In genomic region chr2:9897331-9897737, GRCh38 we compare ENCODE assay signal across 8 cellular contexts. TPM values are rescaled to one million over a fixed set of nuclear protein-coding genes. Genes with fewer than 3 reads are reported as not detected.
DNase-seq lines count a peak whose midpoint lies in the region; ATAC-seq and TF ChIP-seq lines count a peak whose summit lies in the region.

No MANE protein-coding gene starts in this region.

- H3K27me3 ChIP-seq in CD4-positive, CD25-positive, alpha-beta regulatory T cell (ENCODE audit: control insufficient read depth, insufficient read depth, low read length), result no peaks in the 10 kb centered on the region
- H3K27me3 ChIP-seq in GM23248 (replicated peaks; ENCODE audit: insufficient read depth), result no peaks in the 10 kb centered on the region
- H3K27me3 ChIP-seq in PC-3 (ENCODE audit: low read length), result no peaks in the 10 kb centered on the region
- H3K27me3 ChIP-seq in tibial nerve, result no peaks in the 10 kb centered on the region

- no TSS peak for BruUV-seq in PC-3 (replicated peaks; lab: Mats Ljungman, UMichigan)

- H3K79me2 ChIP-seq in GM23248 (ENCODE audit: insufficient read depth) (no peaks in the 10 kb centered on the region; the same call in 1 of the 2 replicates), PC-3 (ENCODE audit: low read length) (no peaks in the 10 kb centered on the region)

- 0 to 3% methylated on average over 3 of the region's 3 CpGs for WGBS in GM23248 (ENCODE audit: low coverage in 1 of 2, low lambda C conversion rate in 2 of 2, missing lambda C conversion rate in 2 of 2), 2 experiments
- 8 to 19% methylated on average over 3 of the region's 3 CpGs for WGBS in tibial nerve, 2 donors

- no peak for ATAC-seq in CD4-positive, CD25-positive, alpha-beta regulatory T cell (ENCODE audit: low read depth in 2 of 2)
- peak; percentile 93 for ATAC-seq in PC-3
- no peak for ATAC-seq in central memory CD8-positive, alpha-beta T cell (replicated peaks; ENCODE audit: extremely low read depth, poor library complexity, severe bottlenecking)
- ATAC-seq in GM21360 (IDR thresholded peaks at IDR 0.05; ENCODE audit: unreplicated experiment), result no peak

- H3F3A ChIP-seq in GM23248 (ENCODE audit: insufficient read depth) (peaks cover 20% of the 10 kb centered on the region), PC-3 (ENCODE audit: low read length, unreplicated experiment) (peaks cover 4% of the 10 kb centered on the region)

- no peaks in the 10 kb centered on the region for H3K27me3 Mint-ChIP-seq in CD4-positive, CD25-positive, alpha-beta regulatory T cell
- no peaks in the 10 kb centered on the region for H3K27me3 Mint-ChIP-seq in central memory CD8-positive, alpha-beta T cell

- no peak for TF ChIP-seq POLR2A in tibial nerve (IDR thresholded peaks at IDR 0.05)

- peak in 1 of 2 donors; percentile 71 for TF ChIP-seq EP300 in tibial nerve (IDR thresholded peaks at IDR 0.05)

- no peak overlapping the region for H3K4me3 ChIP-seq in CD4-positive, CD25-positive, alpha-beta regulatory T cell (ENCODE audit: low read depth, low read length)
- H3K4me3 ChIP-seq in GM23248 (peak overlapping the region; percentile 52), PC-3 (ENCODE audit: low read length) (no peak overlapping the region), tibial nerve (no peak overlapping the region)

- peak overlapping the region; percentile 5 to 81 (median 53) for H3K27ac Mint-ChIP-seq in CD4-positive, CD25-positive, alpha-beta regulatory T cell
- H3K27ac Mint-ChIP-seq in central memory CD8-positive, alpha-beta T cell (ENCODE audit: low read depth), result peak overlapping the region; percentile 41

- H3K9ac ChIP-seq in GM23248 (peak overlapping the region; percentile 50), PC-3 (ENCODE audit: low read length) (no peak overlapping the region)

- intact Hi-C loops in PC-3 (cut with micrococcal nuclease), result loop anchor here (5.0 to 10.0 kb wide), 3 partner anchors 53 to 80 kb away; partner anchors contain the start of genes GRHL1 and TAF1B

- H3K9me3 ChIP-seq in CD4-positive, CD25-positive, alpha-beta regulatory T cell (ENCODE audit: control insufficient read depth in 2 of 2, low read length in 2 of 2), result no peaks in the 10 kb centered on the region
- H3K9me3 ChIP-seq in GM23248 (ENCODE audit: low read depth) (no peaks in the 10 kb centered on the region), PC-3 (ENCODE audit: low read length) (no peaks in the 10 kb centered on the region), tibial nerve (no peaks in the 10 kb centered on the region)

- POLR2A ChIA-PET in PC-3 (lab: Charles Lee; ENCODE audit: unreplicated experiment), result interaction anchor here (0.6 kb wide), 1 partner anchor 338 kb away, joined by 3 read pairs; no protein-coding TSS in a partner anchor

- peaks cover 16 to 32% (median 27%) of the 10 kb centered on the region in 4 donors for H3K4me1 Mint-ChIP-seq in CD4-positive, CD25-positive, alpha-beta regulatory T cell
- peaks cover 30% of the 10 kb centered on the region for H3K4me1 Mint-ChIP-seq in central memory CD8-positive, alpha-beta T cell

- H4K20me1 ChIP-seq in GM23248 (ENCODE audit: insufficient read depth) (no peaks in the 10 kb centered on the region), PC-3 (ENCODE audit: low read length) (no peaks in the 10 kb centered on the region)

- H3K4me2 ChIP-seq in GM23248 (ENCODE audit: unreplicated experiment), result peak overlapping the region; percentile 88
- H3K4me2 ChIP-seq in PC-3 (ENCODE audit: low read length), result peak overlapping the region; percentile 38

- H3K4me1 ChIP-seq in CD4-positive, CD25-positive, alpha-beta regulatory T cell (ENCODE audit: control insufficient read depth, insufficient read depth, low read length, poor library complexity, severe bottlenecking), result peaks cover 25% of the 10 kb centered on the region
- H3K4me1 ChIP-seq in GM23248 (ENCODE audit: insufficient read depth) (peaks cover 24% of the 10 kb centered on the region), PC-3 (ENCODE audit: insufficient read depth, low read length) (peaks cover 27% of the 10 kb centered on the region), tibial nerve (peaks cover 0 to 33% (median 11%) of the 10 kb centered on the region in 4 donors)

- no peak overlapping the region for H3K27ac ChIP-seq in CD4-positive, CD25-positive, alpha-beta regulatory T cell (ENCODE audit: insufficient read depth, low read length, poor library complexity, severe bottlenecking)
- H3K27ac ChIP-seq in GM23248, result peak overlapping the region; percentile 61
- H3K27ac ChIP-seq in PC-3 (ENCODE audit: low read length), result peak overlapping the region; percentile 25
- H3K27ac ChIP-seq in tibial nerve, result peak overlapping the region in 3 of 4 donors; percentile 27 to 72 (median 70)

- peaks cover under 1% of the 10 kb centered on the region for H3K36me3 ChIP-seq in CD4-positive, CD25-positive, alpha-beta regulatory T cell (ENCODE audit: control insufficient read depth, insufficient read depth, low read length)
- H3K36me3 ChIP-seq in GM23248 (ENCODE audit: low read depth) (no peaks in the 10 kb centered on the region), PC-3 (ENCODE audit: low read depth, low read length) (no peaks in the 10 kb centered on the region; the same call in 1 of the 2 replicates), tibial nerve (no peaks in the 10 kb centered on the region)

- peak overlapping the region; percentile 51 for H2AFZ ChIP-seq in GM23248
- no peak overlapping the region for H2AFZ ChIP-seq in PC-3 (ENCODE audit: low read length)

- peaks cover 11% of the 10 kb centered on the region for H3K36me3 Mint-ChIP-seq in CD4-positive, CD25-positive, alpha-beta regulatory T cell
- H3K36me3 Mint-ChIP-seq in central memory CD8-positive, alpha-beta T cell (ENCODE audit: insufficient read depth), result peaks cover 7% of the 10 kb centered on the region

- no peak overlapping the region for H3K4me3 Mint-ChIP-seq in CD4-positive, CD25-positive, alpha-beta regulatory T cell
- H3K4me3 Mint-ChIP-seq in central memory CD8-positive, alpha-beta T cell, result no peak overlapping the region

- H3K9me3 Mint-ChIP-seq in CD4-positive, CD25-positive, alpha-beta regulatory T cell, result no peaks in the 10 kb centered on the region
- no peaks in the 10 kb centered on the region for H3K9me3 Mint-ChIP-seq in central memory CD8-positive, alpha-beta T cell

- TF ChIP-seq CTCF in PC-3 (conservative IDR thresholded peaks at IDR 0.05; ENCODE audit: low read depth, low read length), result no peak
- TF ChIP-seq CTCF in tibial nerve (IDR thresholded peaks at IDR 0.05), result no peak

- in situ Hi-C loops in GM23248 (cut with MboI), result no loop called here

- no peaks in the 10 kb centered on the region for H3K9me2 ChIP-seq in GM23248 (ENCODE audit: insufficient read depth)
- no peaks in the 10 kb centered on the region for H3K9me2 ChIP-seq in PC-3 (replicated peaks; ENCODE audit: low read length)

- CTCF ChIA-PET in PC-3 (lab: Charles Lee), result no interaction called here

- DNase-seq in CD4-positive, CD25-positive, alpha-beta regulatory T cell, result peak in 1 of 3 donors; percentile 23
- DNase-seq in GM23248 (peak; percentile 89), PC-3 (peak; percentile 99), mucosa of gallbladder (ENCODE audit: low spot score) (peak; percentile 61), tibial nerve (ENCODE audit: low spot score in 2 of 2) (peak; percentile 43 to 88), SHP77 (lab: John Stamatoyannopoulos, UW) (no peak)
- DNase-seq in central memory CD8-positive, alpha-beta T cell (ENCODE audit: low spot score in 2 of 2), result no peak

RNA-seq across cellular contexts. Expression of gene TAF1B, which starts 54.1 kb away (rescaled TPM):
- total RNA-seq in CD4-positive, CD25-positive, alpha-beta regulatory T cell, result 23.9 TPM
- polyA plus RNA-seq in CD4-positive, CD25-positive, alpha-beta regulatory T cell, result 10 to 100 TPM in 3 of 4 donors, 1 to 10 TPM in 1; 9.1 to 13.9 (median 11.0) TPM
- total RNA-seq in GM23248 (2014; rRNA removed; shearing (Covaris generic)), result 9.0 and 27.0 TPM in 2 replicates
- polyA plus RNA-seq in GM23248 (2016; fragmentation: Nextera tagmentation; extraction: Ambion mirVana), result 16.6 TPM in 2 replicates
- total RNA-seq in PC-3 (2014; rRNA removed) (24.1 and 39.5 TPM in 2 replicates), mucosa of gallbladder (14.8 TPM), tibial nerve (10 to 100 TPM; 10.8 to 21.4 (median 17.9) TPM)

RNA-seq across cellular contexts. Expression of gene GRHL1, which starts 54.2 kb away (rescaled TPM):
- 1.8 TPM for total RNA-seq in CD4-positive, CD25-positive, alpha-beta regulatory T cell
- under 1 TPM in 3 of 4 donors, not detected in 1; 0.06 to 0.37 (median 0.11) TPM for polyA plus RNA-seq in CD4-positive, CD25-positive, alpha-beta regulatory T cell
- total RNA-seq in GM23248 (2014; rRNA removed; shearing (Covaris generic)), result 0.32 and 0.38 TPM in 2 replicates
- 0.45 and 0.61 TPM in 2 replicates for polyA plus RNA-seq in GM23248 (2016; fragmentation: Nextera tagmentation; extraction: Ambion mirVana)
- 9.3 and 10.3 TPM in 2 replicates for total RNA-seq in PC-3 (2014; rRNA removed)
- 7.2 TPM for total RNA-seq in mucosa of gallbladder
- total RNA-seq in tibial nerve, result 1 to 10 TPM in 2 of 4 donors, under 1 TPM in 1, not detected in 1; 0.66 to 4.2 (median 2.3) TPM

Comparison
In these comparisons a context has a peak if more than half of its experiments do, and no peak if none do; other contexts are left out.
1. DNase-seq: peak in GM23248 (single experiment), PC-3 (single experiment), mucosa of gallbladder (single experiment) and tibial nerve (2 of 2); none in central memory CD8-positive, alpha-beta T cell (0 of 2) and SHP77 (0 of 2).